24 cellular contexts compared by ENCODE assay signal in the genomic region with DNA sequence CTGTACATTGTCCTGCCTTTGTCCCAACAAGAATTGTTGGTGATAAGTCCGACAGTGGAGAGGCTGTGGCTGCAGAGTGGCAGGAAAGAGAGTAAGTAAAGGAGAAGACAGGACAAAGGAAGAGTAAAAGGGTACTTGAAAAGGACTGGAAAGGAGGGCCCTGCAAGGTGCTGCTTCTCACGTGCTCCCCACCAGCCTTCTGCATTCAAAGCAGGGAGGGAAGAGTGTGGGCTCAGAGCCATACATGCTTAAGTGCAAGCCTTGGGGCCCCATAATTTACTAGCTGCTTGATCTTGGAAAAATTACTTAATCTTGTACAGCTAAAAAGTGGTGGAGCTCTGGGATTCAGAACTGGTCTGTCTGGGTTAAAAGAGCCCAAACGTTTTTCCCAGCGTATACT. TPM values are rescaled to one million over a fixed set of nuclear protein-coding genes. Genes with fewer than 3 reads are reported as not detected.
"Had no signal": no experiment of that assay in that cellular context is flagged by ENCODE, and none has a peak within 500 bp of the region (broad histone marks: within the 10 kb centered on the region; RNA-seq: fewer than 3 reads in every experiment).

No MANE protein-coding gene starts in this region.

- H3K4me3 ChIP-seq: adrenal gland, body of pancreas, heart left ventricle, transverse colon had no signal

- FAIRE-seq: kidney had no signal

- H3K9me3 ChIP-seq: adrenal gland, body of pancreas, transverse colon had no signal

- H3K27ac ChIP-seq: adrenal gland, body of pancreas, heart left ventricle, transverse colon had no signal

- DNase-seq: activated B cell treated with CpG ODN at 0.5 μM for 24 hours; activated CD4-positive, alpha-beta T cell treated with anti-CD3 and anti-CD28 coated beads for 48 hours; activated CD4-positive, alpha-beta T cell treated with anti-CD3 and anti-CD28 coated beads, Interleukin-2, amount 50 U/mL, for 48 hours; activated CD8-positive, alpha-beta memory T cell treated with anti-CD3 and anti-CD28 coated beads for 24 hours; activated effector memory CD4-positive, alpha-beta T cell treated with Interleukin-2 at 50 U/mL for 16 hours; activated naive CD4-positive, alpha-beta T cell treated with Interleukin-2 at 50 U/mL for 16 hours; adrenal gland; aorta; body of pancreas; cortex of kidney; endodermal cell; foreskin fibroblast; heart left ventricle; hypothalamus; immature natural killer cell; kidney; left colon; mammary epithelial cell; natural killer cell; right cardiac atrium; stimulated activated naive CD4-positive, alpha-beta T cell; transverse colon had no signal

- H3K27me3 ChIP-seq: adrenal gland, body of pancreas, heart left ventricle, transverse colon had no signal

- H3K4me1 ChIP-seq: adrenal gland, body of pancreas, heart left ventricle, transverse colon had no signal

- H3K36me3 ChIP-seq: adrenal gland, heart left ventricle, transverse colon had no signal

- ATAC-seq: body of pancreas, esophagus mucosa, heart left ventricle, left colon, natural killer cell, right cardiac atrium had no signal

RNA-seq across cellular contexts. Expression of gene MME, which starts 29.9 kb away (rescaled TPM):
- total RNA-seq: T-helper 2 cell treated with Interferon-gamma antibody and Interleukin-4, amounts not matched to agents 100 ng/mL and 5 ng/mL, for 36 hours had no signal
- polyA plus RNA-seq: immature natural killer cell had no signal
